ENCODE assay signal across 1 cellular context in the genomic region with DNA sequence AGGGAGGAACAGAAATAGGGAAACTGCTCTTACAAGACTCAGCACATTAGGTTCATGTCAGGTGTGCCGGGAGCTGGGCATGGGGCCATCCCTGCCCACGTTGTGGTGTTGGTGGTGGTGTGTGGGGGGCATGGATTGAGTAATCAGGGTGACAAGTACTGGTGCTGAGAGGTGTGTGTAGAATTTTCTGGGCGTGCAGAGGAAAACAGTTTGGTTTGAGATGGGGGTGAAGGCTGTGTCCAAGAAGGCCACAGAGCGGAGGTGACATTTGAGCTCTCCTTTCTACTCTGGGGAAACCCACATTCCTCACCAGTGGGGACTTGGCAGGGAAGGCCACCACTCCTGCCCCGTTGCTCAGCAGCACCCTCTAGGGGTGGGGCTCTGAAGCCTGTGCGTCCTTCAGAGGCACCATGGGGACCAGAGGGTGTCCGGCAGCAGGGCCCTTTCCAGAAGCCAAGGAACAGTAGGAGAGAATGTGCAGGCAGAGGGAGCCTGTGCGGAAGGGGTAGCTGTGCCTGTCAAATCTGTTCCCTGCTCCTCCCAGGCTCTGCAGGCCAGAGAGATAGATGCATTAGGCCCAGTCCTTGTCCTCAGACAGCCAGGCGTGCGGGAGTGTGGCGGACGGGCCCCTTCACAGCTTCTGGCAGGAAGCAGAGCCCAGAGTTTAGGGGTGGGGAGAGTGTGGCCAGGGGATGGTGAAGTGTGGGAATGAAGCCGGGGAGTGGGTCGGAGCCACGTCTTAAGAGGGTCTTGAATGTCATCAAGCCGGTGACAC.
TF ChIP-seq lines count a peak whose summit lies in the region.

No MANE protein-coding gene starts in this region.

TF ChIP-seq in K562, 482 proteins besides CTCF, POLR2A, EP300 and RAD21 (continued from another document):
- TF ChIP-seq ZC3H11A (IDR thresholded peaks at IDR 0.05; ENCODE audit: low read depth, low read length) (no peak), ZBTB12 (CRISPR knock-in tag; IDR thresholded peaks at IDR 0.05) (no peak), NRF1 (conservative IDR thresholded peaks at IDR 0.05 in 1 of 2, IDR thresholded peaks at IDR 0.05 in 1 of 2) (no peak), MTA1 (IDR thresholded peaks at IDR 0.05; ENCODE audit: borderline replicate concordance) (no peak), RBM22 (IDR thresholded peaks at IDR 0.05; ENCODE audit: low read depth, low read length, poor library complexity, severe bottlenecking) (no peak), ELF1 (tag; IDR thresholded peaks at IDR 0.05) (no peak), ZNF589 (CRISPR knock-in tag; IDR thresholded peaks at IDR 0.05; ENCODE audit: low read depth) (no peak), MCM2 (IDR thresholded peaks at IDR 0.05; ENCODE audit: low read depth) (no peak), PREB (CRISPR knock-in tag; IDR thresholded peaks at IDR 0.05) (no peak), ZNF707 (CRISPR knock-in tag; conservative IDR thresholded peaks at IDR 0.05) (no peak), ZNF174 (CRISPR knock-in tag; IDR thresholded peaks at IDR 0.05) (no peak), ZZZ3 (IDR thresholded peaks at IDR 0.05) (no peak), NCOA4 (IDR thresholded peaks at IDR 0.05; ENCODE audit: partially characterized antibody) (no peak), POLR2G (IDR thresholded peaks at IDR 0.05; ENCODE audit: low read depth, low read length) (peak; percentile 1; the same call in 1 of the 2 replicates), ZNF274 (IDR thresholded peaks at IDR 0.05; ENCODE audit: borderline replicate concordance, low read depth, low read length) (no peak), RNF219 (CRISPR knock-in tag; IDR thresholded peaks at IDR 0.05) (no peak), MNT (conservative IDR thresholded peaks at IDR 0.05) (no peak), USF1 (CRISPR knock-in tag; IDR thresholded peaks at IDR 0.05) (no peak), KAT2B (IDR thresholded peaks at IDR 0.05; ENCODE audit: low read depth, low read length) (no peak), MTA2 (IDR thresholded peaks at IDR 0.05; ENCODE audit: low read depth) (no peak), CTCFL (IDR thresholded peaks at IDR 0.05; ENCODE audit: borderline replicate concordance, insufficient read depth, low read depth, low read length, poor library complexity, severe bottlenecking) (no peak), SMAD4 (CRISPR knock-in tag; conservative IDR thresholded peaks at IDR 0.05) (peak; percentile 36; the same call in 1 of the 2 replicates), RBM17 (IDR thresholded peaks at IDR 0.05; ENCODE audit: borderline replicate concordance, low read depth, low read length) (no peak), MBD1 (CRISPR knock-in tag; IDR thresholded peaks at IDR 0.05) (no peak), NCOA6 (IDR thresholded peaks at IDR 0.05) (no peak), POLR2AphosphoS2 (IDR thresholded peaks at IDR 0.05; ENCODE audit: low read length) (no peak), TCFL5 (CRISPR knock-in tag; conservative IDR thresholded peaks at IDR 0.05) (no peak), SLC30A9 (CRISPR knock-in tag; IDR thresholded peaks at IDR 0.05) (no peak), CBFA2T3 (IDR thresholded peaks at IDR 0.05) (no peak), COPS2 (conservative IDR thresholded peaks at IDR 0.05) (no peak), ZNF717 (CRISPR knock-in tag; IDR thresholded peaks at IDR 0.05) (no peak), TGIF2 (CRISPR knock-in tag; IDR thresholded peaks at IDR 0.05) (no peak), SMARCC2 (IDR thresholded peaks at IDR 0.05; ENCODE audit: low read depth) (no peak), MCM7 (IDR thresholded peaks at IDR 0.05) (no peak), ZKSCAN1 (IDR thresholded peaks at IDR 0.05; ENCODE audit: low read depth, low read length) (no peak), RFX1 (IDR thresholded peaks at IDR 0.05) (no peak), DPF2 (IDR thresholded peaks at IDR 0.05) (no peak; the same call in 1 of the 2 replicates), ZNF668 (CRISPR knock-in tag; IDR thresholded peaks at IDR 0.05) (no peak), ZFP36 (IDR thresholded peaks at IDR 0.05; ENCODE audit: low read depth, low read length, partially characterized antibody) (peak; percentile 19)
- TF ChIP-seq, protein P1, sequence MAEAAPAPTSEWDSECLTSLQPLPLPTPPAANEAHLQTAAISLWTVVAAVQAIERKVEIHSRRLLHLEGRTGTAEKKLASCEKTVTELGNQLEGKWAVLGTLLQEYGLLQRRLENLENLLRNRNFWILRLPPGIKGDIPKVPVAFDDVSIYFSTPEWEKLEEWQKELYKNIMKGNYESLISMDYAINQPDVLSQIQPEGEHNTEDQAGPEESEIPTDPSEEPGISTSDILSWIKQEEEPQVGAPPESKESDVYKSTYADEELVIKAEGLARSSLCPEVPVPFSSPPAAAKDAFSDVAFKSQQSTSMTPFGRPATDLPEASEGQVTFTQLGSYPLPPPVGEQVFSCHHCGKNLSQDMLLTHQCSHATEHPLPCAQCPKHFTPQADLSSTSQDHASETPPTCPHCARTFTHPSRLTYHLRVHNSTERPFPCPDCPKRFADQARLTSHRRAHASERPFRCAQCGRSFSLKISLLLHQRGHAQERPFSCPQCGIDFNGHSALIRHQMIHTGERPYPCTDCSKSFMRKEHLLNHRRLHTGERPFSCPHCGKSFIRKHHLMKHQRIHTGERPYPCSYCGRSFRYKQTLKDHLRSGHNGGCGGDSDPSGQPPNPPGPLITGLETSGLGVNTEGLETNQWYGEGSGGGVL (CRISPR knock-in tag; IDR thresholded peaks at IDR 0.05), result no peak
- TF ChIP-seq, protein P2, sequence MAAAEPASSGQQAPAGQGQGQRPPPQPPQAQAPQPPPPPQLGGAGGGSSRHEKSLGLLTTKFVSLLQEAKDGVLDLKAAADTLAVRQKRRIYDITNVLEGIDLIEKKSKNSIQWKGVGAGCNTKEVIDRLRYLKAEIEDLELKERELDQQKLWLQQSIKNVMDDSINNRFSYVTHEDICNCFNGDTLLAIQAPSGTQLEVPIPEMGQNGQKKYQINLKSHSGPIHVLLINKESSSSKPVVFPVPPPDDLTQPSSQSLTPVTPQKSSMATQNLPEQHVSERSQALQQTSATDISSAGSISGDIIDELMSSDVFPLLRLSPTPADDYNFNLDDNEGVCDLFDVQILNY (CRISPR knock-in tag; IDR thresholded peaks at IDR 0.05), result no peak
